ENCODE assay signal across 11 cellular contexts in genomic region chr14:95545769-95546168, GRCh38. TPM values are rescaled to one million over a fixed set of nuclear protein-coding genes. Genes with fewer than 3 reads are reported as not detected.
DNase-seq lines count a peak whose midpoint lies in the region; ATAC-seq, FAIRE-seq and TF ChIP-seq lines count a peak whose summit lies in the region.
"Had no signal": no experiment of that assay in that cellular context is flagged by ENCODE, and none has a peak within 500 bp of the region (broad histone marks: within the 10 kb centered on the region; RNA-seq: fewer than 3 reads in every experiment).

No MANE protein-coding gene starts in this region.

- POLR2A ChIA-PET in endothelial cell of umbilical vein (lab: Charles Lee) = interaction anchor here (0.6 kb wide), 1 partner anchor 11 kb away, joined by 3 read pairs; the partner anchor contains the start of gene GLRX5

- no peaks in the 10 kb centered on the region for H4K20me1 ChIP-seq in endothelial cell of umbilical vein (replicated peaks; ENCODE audit: control insufficient read depth, extremely low read depth, insufficient read depth, low read length)

- TF ChIP-seq POLR2A in endothelial cell of umbilical vein (IDR thresholded peaks at IDR 0.05; ENCODE audit: low read depth, low read length) = no peak

- peak overlapping the region; percentile 72 for H3K27ac ChIP-seq in endothelial cell of umbilical vein (ENCODE audit: insufficient read depth, low read depth, low read length)
- H3K27ac ChIP-seq: upper lobe of left lung had no signal

- no peak overlapping the region for H3K9ac ChIP-seq in endothelial cell of umbilical vein (replicated peaks; ENCODE audit: extremely low read depth, insufficient read depth, low read length)

- peaks cover 40% of the 10 kb centered on the region for H3K4me1 ChIP-seq in endothelial cell of umbilical vein (ENCODE audit: control insufficient read depth, extremely low read depth, insufficient read depth, low read length)

- H3K36me3 ChIP-seq in endothelial cell of umbilical vein (ENCODE audit: control insufficient read depth in 2 of 2, extremely low read depth in 1 of 2, insufficient read depth in 2 of 2, low read length in 2 of 2) = no peaks in the 10 kb centered on the region

- CTCF ChIA-PET in endothelial cell of umbilical vein (lab: Charles Lee) = interaction anchor here (1.0 to 4.2 kb wide), 8 partner anchors 9 to 228 kb away, joined by 3 to 19 read pairs (median 4); no protein-coding TSS in a partner anchor

- no peaks in the 10 kb centered on the region for H3K9me3 ChIP-seq in endothelial cell of umbilical vein (replicated peaks; ENCODE audit: control insufficient read depth, insufficient read depth, low read length)
- H3K9me3 ChIP-seq: MG63, upper lobe of left lung had no signal

- peak; percentile 95 for FAIRE-seq in endothelial cell of umbilical vein (lab: Jason Lieb, UNC)

- ATAC-seq in GM21717 (IDR thresholded peaks at IDR 0.05; ENCODE audit: unreplicated experiment) = no peak
- no peak for ATAC-seq in GM21528 (IDR thresholded peaks at IDR 0.05; ENCODE audit: low FRiP score, unreplicated experiment)
- no peak for ATAC-seq in GM21825 (IDR thresholded peaks at IDR 0.05; ENCODE audit: unreplicated experiment)
- ATAC-seq: naive thymus-derived CD8-positive, alpha-beta T cell had no signal

- no peaks in the 10 kb centered on the region for H3K9me1 ChIP-seq in endothelial cell of umbilical vein (replicated peaks; ENCODE audit: control insufficient read depth, extremely low read depth, insufficient read depth, low read length)

- TF ChIP-seq CTCF in endothelial cell of umbilical vein (IDR thresholded peaks at IDR 0.05; ENCODE audit: extremely low read depth in 1 of 2, insufficient read depth in 1 of 2, low read depth in 1 of 2, low read length in 2 of 2) = no peak

- H3K79me2 ChIP-seq in endothelial cell of umbilical vein (ENCODE audit: control insufficient read depth, insufficient read depth, low read length) = peaks cover 26% of the 10 kb centered on the region

- no peak overlapping the region for H2AFZ ChIP-seq in endothelial cell of umbilical vein (ENCODE audit: low read depth, low read length)

- H3K4me2 ChIP-seq in endothelial cell of umbilical vein (ENCODE audit: insufficient read depth, low read length) = peak overlapping the region; percentile 54

- dilution Hi-C loops in endothelial cell of umbilical vein (cut with MboI; ENCODE audit: extremely low pct_ligation_motif_present, low sequenced_read_pairs) = no loop called here

- intact Hi-C loops in endothelial cell of umbilical vein (cut with micrococcal nuclease) = no loop called here

- DNase-seq in EL (peak; percentile 86), NCI-H460 (ENCODE audit: extremely low read depth, low read depth) (peak; percentile 44), endothelial cell of umbilical vein (ENCODE audit: low read depth, low spot score) (peak; percentile 82), renal cortical epithelial cell (ENCODE audit: low read depth) (peak; percentile 93)
- no peak for DNase-seq in stimulated activated CD4-positive, alpha-beta T cell treated with anti-CD3 and anti-CD28 coated beads, Interleukin-2, amount 100 ng/mL, for 48 hours
- DNase-seq: MG63; naive thymus-derived CD8-positive, alpha-beta T cell; upper lobe of left lung had no signal

- no TSS peak for BruUV-seq in endothelial cell of umbilical vein (replicated peaks; lab: Mats Ljungman, UMichigan)

- H3K27me3 ChIP-seq in endothelial cell of umbilical vein (ENCODE audit: control insufficient read depth in 2 of 2, insufficient read depth in 2 of 2, low read length in 2 of 2) = no peaks in the 10 kb centered on the region
- H3K27me3 ChIP-seq: MG63, upper lobe of left lung had no signal

- H3K4me3 ChIP-seq in endothelial cell of umbilical vein (replicated peaks in 1 of 3; ENCODE audit: insufficient read depth in 1 of 3, low read depth in 1 of 3, low read length in 3 of 3) = peak overlapping the region in 1 of 3 experiments; percentile 16
- H3K4me3 ChIP-seq: MG63, upper lobe of left lung had no signal

TF ChIP-seq in endothelial cell of umbilical vein, 7 proteins besides CTCF, POLR2A, EP300 and RAD21:
- TF ChIP-seq POLR2AphosphoS5 (IDR thresholded peaks at IDR 0.05; ENCODE audit: insufficient read depth, low read depth, low read length) (no peak), MYC (IDR thresholded peaks at IDR 0.05; ENCODE audit: low read depth, low read length) (no peak), JUN (IDR thresholded peaks at IDR 0.05; ENCODE audit: borderline replicate concordance, insufficient read depth, insufficient read length, low read depth) (peak; percentile 97), MAX (IDR thresholded peaks at IDR 0.05; ENCODE audit: insufficient read depth, insufficient read length) (no peak), GATA2 (IDR thresholded peaks at IDR 0.05; ENCODE audit: insufficient read depth, insufficient read length, low read depth, low read length) (no peak), FOS (IDR thresholded peaks at IDR 0.05; ENCODE audit: borderline replicate concordance, insufficient read depth, low read length) (peak; percentile 95)

RNA-seq across cellular contexts. Expression of gene GLRX5, which starts 10.9 kb away (rescaled TPM):
- total RNA-seq in NCI-H460 (2014; rRNA removed; shearing (Covaris generic)) = 52.1 and 56.4 TPM in 2 replicates
- 48.2 and 73.8 TPM in 2 replicates for polyA plus RNA-seq in NCI-H460 (2014; cell fraction: nucleus; rRNA removed)
- 50.9 and 52.0 TPM in 2 replicates for total RNA-seq in endothelial cell of umbilical vein
- polyA plus RNA-seq in endothelial cell of umbilical vein = 27.1 and 42.6 TPM in 2 replicates
- 38.9 and 47.8 TPM in 2 replicates for polyA plus RNA-seq in endothelial cell of umbilical vein (2011; cell fraction: cytosol; rRNA removed)
- polyA plus RNA-seq in endothelial cell of umbilical vein (2011; cell fraction: nucleus; rRNA removed) = 13.7 and 18.6 TPM in 2 replicates
- 40.2 and 60.5 TPM in 2 replicates for polyA plus RNA-seq in endothelial cell of umbilical vein (2012)
- polyA minus RNA-seq in endothelial cell of umbilical vein = 12.5 and 16.9 TPM in 2 replicates
- 22.4 TPM for polyA minus RNA-seq in endothelial cell of umbilical vein (2011; cell fraction: cytosol; rRNA and poly(A)+ RNA removed)
- polyA minus RNA-seq in endothelial cell of umbilical vein (2011; cell fraction: nucleus; rRNA and poly(A)+ RNA removed) = 4.7 and 9.0 TPM in 2 replicates
- total RNA-seq in renal cortical epithelial cell = 35.4 and 44.1 TPM in 2 replicates

RNA-seq across cellular contexts. Expression of gene SYNE3, which starts 29.3 kb away (rescaled TPM):
- 2.7 and 4.0 TPM in 2 replicates for total RNA-seq in NCI-H460 (2014; rRNA removed; shearing (Covaris generic))
- 1.1 and 2.6 TPM in 2 replicates for polyA plus RNA-seq in NCI-H460 (2014; cell fraction: nucleus; rRNA removed)
- total RNA-seq in endothelial cell of umbilical vein = 18.8 and 19.1 TPM in 2 replicates
- 2.6 and 3.0 TPM in 2 replicates for polyA plus RNA-seq in endothelial cell of umbilical vein
- 2.8 and 3.1 TPM in 2 replicates for polyA plus RNA-seq in endothelial cell of umbilical vein (2011; cell fraction: cytosol; rRNA removed)
- polyA plus RNA-seq in endothelial cell of umbilical vein (2011; cell fraction: nucleus; rRNA removed) = 11.8 and 12.8 TPM in 2 replicates
- polyA plus RNA-seq in endothelial cell of umbilical vein (2012) = 2.7 and 3.3 TPM in 2 replicates
- 8.7 and 9.0 TPM in 2 replicates for polyA minus RNA-seq in endothelial cell of umbilical vein
- 0.20 TPM for polyA minus RNA-seq in endothelial cell of umbilical vein (2011; cell fraction: cytosol; rRNA and poly(A)+ RNA removed)
- polyA minus RNA-seq in endothelial cell of umbilical vein (2011; cell fraction: nucleus; rRNA and poly(A)+ RNA removed) = 11.5 and 12.4 TPM in 2 replicates
- 0.15 and 0.17 TPM in 2 replicates for total RNA-seq in renal cortical epithelial cell

Comparison
In these comparisons a context has a peak if more than half of its experiments do, and no peak if none do; other contexts are left out.
1. DNase-seq: peak in EL (single experiment), NCI-H460 (single experiment), endothelial cell of umbilical vein (single experiment) and renal cortical epithelial cell (single experiment); none in stimulated activated CD4-positive, alpha-beta T cell treated with anti-CD3 and anti-CD28 coated beads, Interleukin-2, amount 100 ng/mL, for 48 hours (0 of 2).